Comparison of ENCODE assay signal across 11 cellular contexts in genomic region chr2:207162319-207162718, GRCh38. TPM values are rescaled to one million over a fixed set of nuclear protein-coding genes. Genes with fewer than 3 reads are reported as not detected.
DNase-seq lines count a peak whose midpoint lies in the region; ATAC-seq and TF ChIP-seq lines count a peak whose summit lies in the region.
"Had no signal": no experiment of that assay in that cellular context is flagged by ENCODE, and none has a peak within 500 bp of the region (broad histone marks: within the 10 kb centered on the region; RNA-seq: fewer than 3 reads in every experiment).

No MANE protein-coding gene starts in this region.

- H3K9me3 ChIP-seq in right atrium auricular region = no peaks in the 10 kb centered on the region
- H3K9me3 ChIP-seq in muscle layer of duodenum (ENCODE audit: control insufficient read depth in 1 of 2, low read length in 2 of 2) = no peaks in the 10 kb centered on the region
- no peaks in the 10 kb centered on the region for H3K9me3 ChIP-seq in upper lobe of right lung
- H3K9me3 ChIP-seq in A673 (ENCODE audit: low read depth, low read length, poor library complexity, severe bottlenecking) = no peaks in the 10 kb centered on the region

- no TSS peak for BruUV-seq in A673 (replicated peaks; lab: Mats Ljungman, UMichigan)

- H3K4me3 ChIP-seq in right atrium auricular region (peak overlapping the region; percentile 61 to 85), muscle layer of duodenum (ENCODE audit: low read depth in 1 of 2, low read length in 2 of 2) (peak overlapping the region; percentile 71 to 89), upper lobe of right lung (peak overlapping the region; percentile 76), A673 (ENCODE audit: low read depth, low read length, poor library complexity, severe bottlenecking) (no peak overlapping the region)

- peak overlapping the region; percentile 100 for H3K27ac ChIP-seq in right atrium auricular region
- H3K27ac ChIP-seq in caudate nucleus (ENCODE audit: low read depth, low read length) = peak overlapping the region; percentile 97
- peak overlapping the region; percentile 99 for H3K27ac ChIP-seq in muscle layer of duodenum (ENCODE audit: low read length)
- H3K27ac ChIP-seq in upper lobe of right lung = peak overlapping the region; percentile 100
- no peak overlapping the region for H3K27ac ChIP-seq in A673 (ENCODE audit: low read depth, low read length, poor library complexity, severe bottlenecking)

- H3K27me3 ChIP-seq in right atrium auricular region = no peaks in the 10 kb centered on the region
- H3K27me3 ChIP-seq in muscle layer of duodenum (ENCODE audit: low read depth, low read length) = no peaks in the 10 kb centered on the region
- no peaks in the 10 kb centered on the region for H3K27me3 ChIP-seq in upper lobe of right lung
- no peaks in the 10 kb centered on the region for H3K27me3 ChIP-seq in A673 (replicated peaks; ENCODE audit: insufficient read depth, low read depth, low read length, poor library complexity)

- POLR2A ChIA-PET in A673 (lab: Charles Lee; ENCODE audit: low non-redundant PET) = interaction anchor here (0.5 kb wide), 1 partner anchor 542 kb away, joined by 7 read pairs; no protein-coding TSS in a partner anchor

- intact Hi-C loops in cardiac septum (cut with DNase I) = loop anchor here (2.0 kb wide), 1 partner anchor 72 kb away; no protein-coding TSS in a partner anchor
- intact Hi-C loops in upper lobe of right lung (cut with DNase I) = no loop called here
- intact Hi-C loops in A673 (cut with micrococcal nuclease; ENCODE audit: unreplicated experiment) = loop anchor here (10.0 kb wide), 1 partner anchor 88 kb away; no protein-coding TSS in a partner anchor

- no peak for ATAC-seq in upper lobe of right lung
- ATAC-seq: activated CD4-positive, CD25-positive, alpha-beta regulatory T cell treated with anti-CD3 and anti-CD28 coated beads, Interleukin-2, amount 50 U/mL, for 24 hours had no signal

- TF ChIP-seq CTCF in right atrium auricular region (IDR thresholded peaks at IDR 0.05) (no peak), upper lobe of right lung (IDR thresholded peaks at IDR 0.05) (no peak), A673 (conservative IDR thresholded peaks at IDR 0.05; ENCODE audit: low read depth, low read length) (no peak)

- H3K4me1 ChIP-seq in right atrium auricular region (peaks cover 0 to 62% of the 10 kb centered on the region in 2 donors), muscle layer of duodenum (ENCODE audit: control insufficient read depth in 1 of 2, insufficient read depth in 2 of 2, low read length in 2 of 2) (peaks cover 20 to 40% of the 10 kb centered on the region in 2 donors), upper lobe of right lung (peaks cover 49% of the 10 kb centered on the region), A673 (ENCODE audit: insufficient read depth, low read length, poor library complexity, severe bottlenecking) (peaks cover 20% of the 10 kb centered on the region)

- H3K36me3 ChIP-seq in right atrium auricular region (no peaks in the 10 kb centered on the region), muscle layer of duodenum (ENCODE audit: control insufficient read depth in 1 of 2, insufficient read depth in 2 of 2, low read length in 2 of 2) (peaks cover 0 to 16% of the 10 kb centered on the region in 2 donors), upper lobe of right lung (no peaks in the 10 kb centered on the region), A673 (ENCODE audit: insufficient read depth, low read length, poor library complexity, severe bottlenecking) (no peaks in the 10 kb centered on the region)

- no peak for DNase-seq in right atrium auricular region (ENCODE audit: low spot score)
- DNase-seq in cardiac septum (ENCODE audit: low spot score) = no peak
- peak in 4 of 61 donors; percentile 5 to 22 (median 15) for DNase-seq in caudate nucleus (lab: John Stamatoyannopoulos, UW)
- DNase-seq in upper lobe of right lung = no peak
- DNase-seq in DMS153 treated with DMSO at 0.1 percent for 48 hours (lab: John Stamatoyannopoulos, UW; ENCODE audit: unreplicated experiment) = no peak
- no peak for DNase-seq in A673 (ENCODE audit: low spot score)
- no peak for DNase-seq in KG1 (lab: John Stamatoyannopoulos, UW)
- DNase-seq: foreskin melanocyte, H9 had no signal

- CTCF ChIA-PET in A673 (lab: Charles Lee) = no interaction called here

RNA-seq across cellular contexts. Expression of gene KLF7, which starts 3.4 kb away (rescaled TPM):
- total RNA-seq in right atrium auricular region = 10 to 100 TPM; 13.5 to 29.9 TPM
- 34.4 TPM for total RNA-seq in cardiac septum
- 62.1 TPM for total RNA-seq in upper lobe of right lung
- 15.3 and 16.4 TPM in 2 replicates for total RNA-seq in A673 (2021)
